In genomic region chr13:20428666-20429644, GRCh38 we compare ENCODE assay signal across 17 cellular contexts.
DNase-seq lines count a peak whose midpoint lies in the region; TF ChIP-seq lines count a peak whose summit lies in the region.
"Had no signal": no experiment of that assay in that cellular context is flagged by ENCODE, and none has a peak within 500 bp of the region (broad histone marks: within the 10 kb centered on the region; RNA-seq: fewer than 3 reads in every experiment).

No MANE protein-coding gene starts in this region.

- peak; percentile 55 for DNase-seq in activated CD4-positive, alpha-beta T cell treated with anti-CD3 and anti-CD28 coated beads, Interleukin-2, amount 10 ng/mL, durations not matched to agents 24 days and 14 days
- DNase-seq in activated CD4-positive, alpha-beta T cell treated with anti-CD3 and anti-CD28 coated beads, Interleukin-2, amount 50 U/mL, for 1 hour: no peak
- peak; percentile 19 for DNase-seq in GM13976 (ENCODE audit: low spot score)
- DNase-seq in astrocyte of the spinal cord (ENCODE audit: low read depth, low spot score): peak; percentile 81
- peak; percentile 24 for DNase-seq in kidney tubule cell (ENCODE audit: low spot score)
- DNase-seq in suprapubic skin (ENCODE audit: low spot score in 2 of 2): no peak
- DNase-seq in brain microvascular endothelial cell: no peak
- DNase-seq in NOMO-1 (lab: John Stamatoyannopoulos, UW; ENCODE audit: unreplicated experiment in 2 of 2): no peak
- DNase-seq: CD4-positive, CD25-positive, alpha-beta regulatory T cell; DMS79 treated with DMSO at 0.1 percent for 48 hours; effector memory CD4-positive, alpha-beta T cell; NCI-H774; occipital lobe; RPMI8226; sigmoid colon; trophoblast cell had no signal

- H3K4me3 ChIP-seq in astrocyte of the spinal cord (ENCODE audit: low read depth, low read length): no peak overlapping the region
- no peak overlapping the region for H3K4me3 ChIP-seq in suprapubic skin
- no peak overlapping the region for H3K4me3 ChIP-seq in brain microvascular endothelial cell (ENCODE audit: low read depth, low read length)
- H3K4me3 ChIP-seq: sigmoid colon had no signal

- in situ Hi-C loops in GM13976 (cut with MboI; ENCODE audit: low sequenced_read_pairs, unreplicated experiment) (no loop called here), astrocyte of the spinal cord (cut with HindIII; ENCODE audit: low sequenced_read_pairs) (no loop called here), brain microvascular endothelial cell (cut with HindIII; ENCODE audit: low pct_ligation_motif_present, low sequenced_read_pairs) (no loop called here)

- intact Hi-C loops in activated CD4-positive, alpha-beta T cell treated with anti-CD3 and anti-CD28 coated beads, Interleukin-2, amount 10 ng/mL, durations not matched to agents 24 days and 14 days (cut with micrococcal nuclease): loop anchor here (1.0 to 2.0 kb wide), 2 partner anchors 10 to 32 kb away; no protein-coding TSS in a partner anchor

- no peak for TF ChIP-seq EP300 in suprapubic skin (IDR thresholded peaks at IDR 0.05)

- 94% methylated on average over 10 of the region's 11 CpGs for WGBS in suprapubic skin

- TF ChIP-seq POLR2A in suprapubic skin (IDR thresholded peaks at IDR 0.05): no peak

- H3K9me3 Mint-ChIP-seq in activated CD4-positive, alpha-beta T cell treated with anti-CD3 and anti-CD28 coated beads, Interleukin-2, amount 10 ng/mL, durations not matched to agents 24 days and 14 days: no peaks in the 10 kb centered on the region
- H3K9me3 Mint-ChIP-seq: CD4-positive, CD25-positive, alpha-beta regulatory T cell; IgD-negative memory B cell had no signal

- H3K9me3 ChIP-seq in suprapubic skin: no peaks in the 10 kb centered on the region
- H3K9me3 ChIP-seq: sigmoid colon had no signal

- H3K27me3 Mint-ChIP-seq in activated CD4-positive, alpha-beta T cell treated with anti-CD3 and anti-CD28 coated beads, Interleukin-2, amount 10 ng/mL, durations not matched to agents 24 days and 14 days: peaks cover 1% of the 10 kb centered on the region
- H3K27me3 Mint-ChIP-seq: CD4-positive, CD25-positive, alpha-beta regulatory T cell; IgD-negative memory B cell had no signal

- H3K4me1 ChIP-seq in suprapubic skin: peaks cover 11% of the 10 kb centered on the region

- no peak overlapping the region for H3K4me3 Mint-ChIP-seq in activated CD4-positive, alpha-beta T cell treated with anti-CD3 and anti-CD28 coated beads, Interleukin-2, amount 10 ng/mL, durations not matched to agents 24 days and 14 days
- H3K4me3 Mint-ChIP-seq: CD4-positive, CD25-positive, alpha-beta regulatory T cell; IgD-negative memory B cell had no signal

- H3K36me3 ChIP-seq in suprapubic skin (peaks cover 15% of the 10 kb centered on the region), brain microvascular endothelial cell (replicated peaks) (no peaks in the 10 kb centered on the region)

- TF ChIP-seq CTCF in GM13976 (IDR thresholded peaks at IDR 0.05; ENCODE audit: borderline replicate concordance, control extremely low read depth, extremely low read depth, insufficient read depth, missing control alignments) (no peak), astrocyte of the spinal cord (IDR thresholded peaks at IDR 0.05; ENCODE audit: low read depth, low read length) (no peak), suprapubic skin (IDR thresholded peaks at IDR 0.05) (no peak), brain microvascular endothelial cell (IDR thresholded peaks at IDR 0.05; ENCODE audit: low read depth, low read length, missing control alignments) (no peak)

- H3K27ac ChIP-seq in suprapubic skin: no peak overlapping the region
- H3K27ac ChIP-seq in brain microvascular endothelial cell: no peak overlapping the region
- H3K27ac ChIP-seq: sigmoid colon had no signal

- peaks cover 43% of the 10 kb centered on the region for H3K4me1 Mint-ChIP-seq in activated CD4-positive, alpha-beta T cell treated with anti-CD3 and anti-CD28 coated beads, Interleukin-2, amount 10 ng/mL, durations not matched to agents 24 days and 14 days

- H3K27me3 ChIP-seq in suprapubic skin (no peaks in the 10 kb centered on the region), brain microvascular endothelial cell (replicated peaks) (no peaks in the 10 kb centered on the region)
- H3K27me3 ChIP-seq: sigmoid colon had no signal

- peak overlapping the region; percentile 27 for H3K27ac Mint-ChIP-seq in activated CD4-positive, alpha-beta T cell treated with anti-CD3 and anti-CD28 coated beads, Interleukin-2, amount 10 ng/mL, durations not matched to agents 24 days and 14 days
- H3K27ac Mint-ChIP-seq: CD4-positive, CD25-positive, alpha-beta regulatory T cell had no signal

- H3K36me3 Mint-ChIP-seq in activated CD4-positive, alpha-beta T cell treated with anti-CD3 and anti-CD28 coated beads, Interleukin-2, amount 10 ng/mL, durations not matched to agents 24 days and 14 days (ENCODE audit: low read depth): peaks cover 7% of the 10 kb centered on the region

Comparison
In these comparisons a context has a peak if more than half of its experiments do, and no peak if none do; other contexts are left out.
1. DNase-seq: peak in activated CD4-positive, alpha-beta T cell treated with anti-CD3 and anti-CD28 coated beads, Interleukin-2, amount 10 ng/mL, durations not matched to agents 24 days and 14 days (single experiment), GM13976 (single experiment), astrocyte of the spinal cord (single experiment) and kidney tubule cell (single experiment); none in activated CD4-positive, alpha-beta T cell treated with anti-CD3 and anti-CD28 coated beads, Interleukin-2, amount 50 U/mL, for 1 hour (single experiment), suprapubic skin (0 of 2), brain microvascular endothelial cell (single experiment) and NOMO-1 (0 of 2).